31 cellular contexts compared by ENCODE assay signal in genomic region chr15:60735559-60736047, GRCh38.
"Had no signal": no experiment of that assay in that cellular context is flagged by ENCODE, and none has a peak within 500 bp of the region (broad histone marks: within the 10 kb centered on the region; RNA-seq: fewer than 3 reads in every experiment).

No MANE protein-coding gene starts in this region.

- H3K4me3 ChIP-seq: esophagus squamous epithelium, gastroesophageal sphincter had no signal

- H3K4me1 ChIP-seq: esophagus squamous epithelium, gastroesophageal sphincter had no signal

- H3K27me3 Mint-ChIP-seq: activated CD4-positive, alpha-beta memory T cell treated with anti-CD3 and anti-CD28 coated beads for 36 hours; activated CD4-positive, alpha-beta T cell treated with anti-CD3 and anti-CD28 coated beads for 36 hours; activated CD4-positive, alpha-beta T cell treated with anti-CD3 and anti-CD28 coated beads, Interleukin-2, amount 10 ng/mL, durations not matched to agents 24 days and 14 days; activated CD8-positive, alpha-beta memory T cell treated with anti-CD3 and anti-CD28 coated beads, Interleukin-2, amount 10 ng/mL, durations not matched to agents 7 days and 5 days; activated naive CD8-positive, alpha-beta T cell; effector memory CD8-positive, alpha-beta T cell had no signal

- FAIRE-seq: astrocyte, colon had no signal

- H3K27ac Mint-ChIP-seq: activated CD4-positive, alpha-beta memory T cell treated with anti-CD3 and anti-CD28 coated beads for 36 hours; activated CD4-positive, alpha-beta T cell treated with anti-CD3 and anti-CD28 coated beads for 36 hours; activated CD4-positive, alpha-beta T cell treated with anti-CD3 and anti-CD28 coated beads, Interleukin-2, amount 10 ng/mL, durations not matched to agents 24 days and 14 days; activated CD8-positive, alpha-beta memory T cell treated with anti-CD3 and anti-CD28 coated beads, Interleukin-2, amount 10 ng/mL, durations not matched to agents 7 days and 5 days; activated CD8-positive, alpha-beta T cell treated with anti-CD3 and anti-CD28 coated beads, Interleukin-2, amount 10 ng/mL, durations not matched to agents 7 days and 5 days; activated naive CD8-positive, alpha-beta T cell; activated T-cell treated with anti-CD3 and anti-CD28 coated beads, Interleukin-2, amount 50 U/mL, for 72 hours; effector memory CD8-positive, alpha-beta T cell had no signal

- H3K36me3 ChIP-seq: brain microvascular endothelial cell, esophagus squamous epithelium, WERI-Rb-1 had no signal

- H3K4me3 Mint-ChIP-seq: activated CD4-positive, alpha-beta memory T cell treated with anti-CD3 and anti-CD28 coated beads for 36 hours; activated CD4-positive, alpha-beta T cell treated with anti-CD3 and anti-CD28 coated beads for 36 hours; activated CD4-positive, alpha-beta T cell treated with anti-CD3 and anti-CD28 coated beads, Interleukin-2, amount 10 ng/mL, durations not matched to agents 24 days and 14 days; activated CD8-positive, alpha-beta memory T cell treated with anti-CD3 and anti-CD28 coated beads, Interleukin-2, amount 10 ng/mL, durations not matched to agents 7 days and 5 days; activated CD8-positive, alpha-beta T cell treated with anti-CD3 and anti-CD28 coated beads, Interleukin-2, amount 10 ng/mL, durations not matched to agents 7 days and 5 days; activated naive CD8-positive, alpha-beta T cell; activated T-cell treated with anti-CD3 and anti-CD28 coated beads, Interleukin-2, amount 50 U/mL, for 72 hours; effector memory CD8-positive, alpha-beta T cell had no signal

- DNase-seq: activated CD4-positive, alpha-beta memory T cell treated with anti-CD3 and anti-CD28 coated beads for 36 hours; activated CD4-positive, alpha-beta T cell treated with anti-CD3 and anti-CD28 coated beads for 36 hours; activated CD4-positive, alpha-beta T cell treated with anti-CD3 and anti-CD28 coated beads, Interleukin-2, amount 10 ng/mL, durations not matched to agents 24 days and 14 days; activated CD4-positive, CD25-positive, alpha-beta regulatory T cell; activated CD4-positive, CD25-positive, alpha-beta regulatory T cell treated with anti-CD3 and anti-CD28 coated beads, Interleukin-2, amount 50 U/mL, for 72 hours; activated CD8-positive, alpha-beta memory T cell treated with anti-CD3 and anti-CD28 coated beads, Interleukin-2, amount 10 ng/mL, durations not matched to agents 7 days and 5 days; activated CD8-positive, alpha-beta memory T cell treated with anti-CD3 and anti-CD28 coated beads, Interleukin-2, amount 50 U/mL, for 4 hours; activated CD8-positive, alpha-beta T cell treated with anti-CD3 and anti-CD28 coated beads, Interleukin-2, amount 10 ng/mL, durations not matched to agents 7 days and 5 days; activated gamma-delta T cell; activated naive CD4-positive, alpha-beta T cell treated with anti-CD3 and anti-CD28 coated beads, Interleukin-2, amount 50 U/mL, for 16 hours; activated naive CD4-positive, alpha-beta T cell treated with Interleukin-2 at 50 U/mL for 16 hours; activated T-cell treated with anti-CD3 and anti-CD28 coated beads, Interleukin-2, amount 50 U/mL, for 1 hour; activated T-cell treated with anti-CD3 and anti-CD28 coated beads, Interleukin-2, amount 50 U/mL, for 72 hours; amniotic stem cell; anterior cingulate cortex; brain microvascular endothelial cell; caudate nucleus; cortex of kidney; dermis blood vessel endothelial cell; effector CD4-positive, alpha-beta T cell; effector memory CD8-positive, alpha-beta T cell; esophagus squamous epithelium; foreskin melanocyte; head of caudate nucleus; T-helper 2 cell; WERI-Rb-1 had no signal

- H3K27ac ChIP-seq: brain microvascular endothelial cell, epithelial cell of prostate, esophagus squamous epithelium, gastroesophageal sphincter, WERI-Rb-1 had no signal

- ATAC-seq: activated CD4-positive, alpha-beta T cell treated with anti-CD3 and anti-CD28 coated beads for 36 hours; activated CD8-positive, alpha-beta memory T cell treated with anti-CD3 and anti-CD28 coated beads, Interleukin-2, amount 10 ng/mL, durations not matched to agents 7 days and 5 days; activated CD8-positive, alpha-beta T cell treated with anti-CD3 and anti-CD28 coated beads, Interleukin-2, amount 10 ng/mL, durations not matched to agents 7 days and 5 days; activated T-cell treated with anti-CD3 and anti-CD28 coated beads, Interleukin-2, amount 50 U/mL, for 72 hours; effector memory CD8-positive, alpha-beta T cell; gastroesophageal sphincter had no signal

- H3K27me3 ChIP-seq: brain microvascular endothelial cell, esophagus squamous epithelium, gastroesophageal sphincter had no signal
